In genomic region chr9:116000748-116001329, GRCh38 we compare ENCODE assay signal across 8 cellular contexts.
DNase-seq lines count a peak whose midpoint lies in the region; ATAC-seq, FAIRE-seq and TF ChIP-seq lines count a peak whose summit lies in the region.

No MANE protein-coding gene starts in this region.

- H3K9me3 ChIP-seq in small intestine (ENCODE audit: control insufficient read depth, low read depth) (no peaks in the 10 kb centered on the region), ovary (no peaks in the 10 kb centered on the region)

- intact Hi-C loops in ovary (cut with DNase I) = no loop called here

- no peak for TF ChIP-seq EP300 in ovary (IDR thresholded peaks at IDR 0.05)

- 61 to 71% (median 66%) methylated on average over 4 of the region's 4 CpGs for WGBS in small intestine, 3 donors
- 58 to 67% (median 59%) methylated on average over 4 of the region's 4 CpGs for WGBS in ovary, 3 donors

- no peak for TF ChIP-seq CTCF in ovary (IDR thresholded peaks at IDR 0.05)

- peak; percentile 44 for DNase-seq in ACHN
- peak; percentile 36 for DNase-seq in HuH-7 (ENCODE audit: low spot score)
- DNase-seq in cerebellar cortex (ENCODE audit: low spot score) = peak; percentile 12
- DNase-seq in small intestine = peak; percentile 8
- no peak for DNase-seq in ovary
- DNase-seq in urothelium cell line (ENCODE audit: low spot score) = no peak
- DNase-seq in nucleus accumbens (lab: John Stamatoyannopoulos, UW) = no peak

- H3K36me3 ChIP-seq in small intestine (ENCODE audit: control insufficient read depth in 2 of 2, insufficient read depth in 2 of 2, low read length in 2 of 2) (no peaks in the 10 kb centered on the region), ovary (no peaks in the 10 kb centered on the region)

- FAIRE-seq in small intestine (lab: Jason Lieb, UNC) = no peak
- FAIRE-seq in urothelium cell line (lab: Jason Lieb, UNC) = no peak

- in situ Hi-C loops in ACHN (cut with HindIII; ENCODE audit: low pct_ligation_motif_present, low pct_unique_long_range_greater_than_20kb, low sequenced_read_pairs) = no loop called here

- H3K4me3 ChIP-seq in small intestine (ENCODE audit: low read depth in 1 of 2, low read length in 2 of 2) (no peak overlapping the region), ovary (no peak overlapping the region)

- H3K27ac ChIP-seq in small intestine (ENCODE audit: low read depth in 1 of 2, low read length in 1 of 2) (no peak overlapping the region), ovary (no peak overlapping the region)

- H3K27me3 ChIP-seq in small intestine (ENCODE audit: control insufficient read depth in 2 of 2, insufficient read depth in 2 of 2, low read length in 2 of 2) (no peaks in the 10 kb centered on the region), ovary (no peaks in the 10 kb centered on the region)

- TF ChIP-seq POLR2A in ovary (IDR thresholded peaks at IDR 0.05) = no peak

- H3K4me1 ChIP-seq in small intestine (ENCODE audit: control insufficient read depth in 2 of 2, insufficient read depth in 1 of 2, low read depth in 1 of 2, low read length in 1 of 2) (no peaks in the 10 kb centered on the region), ovary (ENCODE audit: insufficient read depth) (no peaks in the 10 kb centered on the region)

- peak; percentile 75 for ATAC-seq in GM18511 (IDR thresholded peaks at IDR 0.05; ENCODE audit: unreplicated experiment)

Comparison
In these comparisons a context has a peak if more than half of its experiments do, and no peak if none do; other contexts are left out.
1. DNase-seq: peak in ACHN (single experiment), HuH-7 (single experiment), cerebellar cortex (single experiment) and small intestine (single experiment); none in ovary (0 of 5), urothelium cell line (single experiment) and nucleus accumbens (0 of 56).